ENCODE assay signal across 18 cellular contexts in genomic region chr5:132886064-132886823, GRCh38. TPM values are rescaled to one million over a fixed set of nuclear protein-coding genes. Genes with fewer than 3 reads are reported as not detected.
DNase-seq lines count a peak whose midpoint lies in the region; TF ChIP-seq lines count a peak whose summit lies in the region.
"Had no signal": no experiment of that assay in that cellular context is flagged by ENCODE, and none has a peak within 500 bp of the region (broad histone marks: within the 10 kb centered on the region; RNA-seq: fewer than 3 reads in every experiment).

No MANE protein-coding gene starts in this region.

- no peaks in the 10 kb centered on the region for H3K27me3 ChIP-seq in DOHH2 (ENCODE audit: control insufficient read depth, low read length)

- H3K4me3 Mint-ChIP-seq in endothelial cell (ENCODE audit: unreplicated experiment) (peak overlapping the region; percentile 19), nephron progenitor cell (no peak overlapping the region)
- H3K4me3 Mint-ChIP-seq: activated CD4-positive, alpha-beta memory T cell treated with anti-CD3 and anti-CD28 coated beads for 36 hours; CD8-positive, alpha-beta T cell had no signal

- BruUV-seq in OCI-LY7 (replicated peaks; lab: Mats Ljungman, UMichigan): TSS peak; percentile 9

- peaks cover 11% of the 10 kb centered on the region; the same call in 1 of the 2 replicates for H3F3A ChIP-seq in DOHH2 (ENCODE audit: control insufficient read depth, insufficient read depth)

- H3K79me2 ChIP-seq in DOHH2 (ENCODE audit: control insufficient read depth, low read length) (no peaks in the 10 kb centered on the region), OCI-LY7 (ENCODE audit: insufficient read depth, low read depth, low read length) (no peaks in the 10 kb centered on the region)

- H4K20me1 ChIP-seq in DOHH2 (ENCODE audit: control insufficient read depth, insufficient read depth, low read depth, low read length) (no peaks in the 10 kb centered on the region; the same call in 1 of the 2 replicates), OCI-LY7 (ENCODE audit: insufficient read depth, low read length) (no peaks in the 10 kb centered on the region)

- intact Hi-C loops in OCI-LY7 (cut with micrococcal nuclease; ENCODE audit: unreplicated experiment): no loop called here

- peak overlapping the region; percentile 14; the same call in 1 of the 2 replicates for H3K4me2 ChIP-seq in DOHH2 (ENCODE audit: low read length)
- no peak overlapping the region for H3K4me2 ChIP-seq in OCI-LY7 (ENCODE audit: low read length)

- H3K4me1 ChIP-seq in DOHH2 (ENCODE audit: control insufficient read depth, low read length): peaks cover 18% of the 10 kb centered on the region
- H3K4me1 ChIP-seq in OCI-LY7 (ENCODE audit: insufficient read depth, low read length, poor library complexity, severe bottlenecking): peaks cover 5% of the 10 kb centered on the region

- POLR2A ChIA-PET in OCI-LY7 (lab: Charles Lee): interaction anchor here (1.1 to 1.5 kb wide), 2 partner anchors 9 to 15 kb away, joined by 3 read pairs; no protein-coding TSS in a partner anchor

- H3K27ac ChIP-seq in DOHH2 (ENCODE audit: low read depth, low read length) (no peak overlapping the region), OCI-LY7 (ENCODE audit: low read depth, low read length, poor library complexity, severe bottlenecking) (no peak overlapping the region)

- no peak overlapping the region for H3K27ac Mint-ChIP-seq in endothelial cell (ENCODE audit: unreplicated experiment)
- H3K27ac Mint-ChIP-seq in nephron progenitor cell: peak overlapping the region; percentile 67
- H3K27ac Mint-ChIP-seq: activated CD4-positive, alpha-beta memory T cell treated with anti-CD3 and anti-CD28 coated beads for 36 hours; CD8-positive, alpha-beta T cell had no signal

- TF ChIP-seq CTCF in DOHH2 (IDR thresholded peaks at IDR 0.05; ENCODE audit: low read depth, low read length, poor library complexity, severe bottlenecking) (no peak), OCI-LY7 (conservative IDR thresholded peaks at IDR 0.05; ENCODE audit: low read length) (no peak), endothelial cell (IDR thresholded peaks at IDR 0.05; ENCODE audit: unreplicated experiment) (no peak), nephron progenitor cell (IDR thresholded peaks at IDR 0.05) (no peak), GM13976 (IDR thresholded peaks at IDR 0.05; ENCODE audit: borderline replicate concordance, control extremely low read depth, extremely low read depth, insufficient read depth, missing control alignments) (no peak)

- H3K27me3 Mint-ChIP-seq in endothelial cell (ENCODE audit: unreplicated experiment) (peaks cover 2% of the 10 kb centered on the region), nephron progenitor cell (ENCODE audit: low read depth, poor library complexity) (no peaks in the 10 kb centered on the region)
- H3K27me3 Mint-ChIP-seq: activated CD4-positive, alpha-beta memory T cell treated with anti-CD3 and anti-CD28 coated beads for 36 hours had no signal

- CTCF ChIA-PET in OCI-LY7 (lab: Charles Lee; ENCODE audit: unreplicated experiment): interaction anchor here (0.5 kb wide), 1 partner anchor 1261 kb away, joined by 3 read pairs; no protein-coding TSS in a partner anchor

- H3K9me3 Mint-ChIP-seq in endothelial cell (ENCODE audit: unreplicated experiment) (no peaks in the 10 kb centered on the region), nephron progenitor cell (no peaks in the 10 kb centered on the region)
- H3K9me3 Mint-ChIP-seq: activated CD4-positive, alpha-beta memory T cell treated with anti-CD3 and anti-CD28 coated beads for 36 hours; CD8-positive, alpha-beta T cell had no signal

- H3K36me3 ChIP-seq in DOHH2 (ENCODE audit: control insufficient read depth, low read length): peaks cover 76% of the 10 kb centered on the region
- peaks cover 90% of the 10 kb centered on the region for H3K36me3 ChIP-seq in OCI-LY7 (ENCODE audit: insufficient read depth, low read length)

- H3K4me3 ChIP-seq in DOHH2 (ENCODE audit: low read length) (no peak overlapping the region), OCI-LY7 (ENCODE audit: low read depth, low read length, poor library complexity, severe bottlenecking) (no peak overlapping the region)

- H3K9me2 ChIP-seq in DOHH2 (replicated peaks; ENCODE audit: control insufficient read depth, low read length) (no peaks in the 10 kb centered on the region), OCI-LY7 (ENCODE audit: insufficient read depth, low read length) (no peaks in the 10 kb centered on the region)

- H3K4me1 Mint-ChIP-seq in endothelial cell (ENCODE audit: unreplicated experiment): no peaks in the 10 kb centered on the region
- H3K4me1 Mint-ChIP-seq in nephron progenitor cell: no peaks in the 10 kb centered on the region

- in situ Hi-C loops in GM13976 (cut with MboI; ENCODE audit: low sequenced_read_pairs, unreplicated experiment) (no loop called here), ACHN (cut with HindIII; ENCODE audit: low pct_ligation_motif_present, low pct_unique_long_range_greater_than_20kb, low sequenced_read_pairs) (no loop called here)

- H3K9me3 ChIP-seq in DOHH2 (ENCODE audit: control insufficient read depth, insufficient read depth, low read length) (no peaks in the 10 kb centered on the region), OCI-LY7 (ENCODE audit: low read length) (no peaks in the 10 kb centered on the region)

- H2AFZ ChIP-seq in OCI-LY7 (ENCODE audit: low read length): no peak overlapping the region

- H3K36me3 Mint-ChIP-seq in endothelial cell (ENCODE audit: low read depth, unreplicated experiment): peaks cover 31% of the 10 kb centered on the region
- H3K36me3 Mint-ChIP-seq in nephron progenitor cell (ENCODE audit: low read depth): peaks cover 55% of the 10 kb centered on the region

- no peak for DNase-seq in OCI-LY7 (ENCODE audit: low spot score)
- no peak for DNase-seq in endothelial cell (ENCODE audit: low spot score)
- DNase-seq in nephron progenitor cell: no peak
- no peak for DNase-seq in GM13976 (ENCODE audit: low spot score)
- no peak for DNase-seq in DMS79 (lab: John Stamatoyannopoulos, UW)
- no peak for DNase-seq in ACHN
- DNase-seq in ureter (ENCODE audit: low spot score): no peak
- DNase-seq: activated CD4-positive, alpha-beta memory T cell treated with anti-CD3 and anti-CD28 coated beads for 36 hours; activated naive CD4-positive, alpha-beta T cell treated with anti-CD3 and anti-CD28 coated beads, Interleukin-2, amount 50 U/mL, for 16 hours; activated T-cell treated with anti-CD3 and anti-CD28 coated beads for 4 hours; CD8-positive, alpha-beta T cell; KG1; NCI-H1092; NCI-H69; Right ventricle myocardium superior; T-helper 1 cell had no signal

RNA-seq across cellular contexts. Expression of gene LEAP2, which starts 12.8 kb away (rescaled TPM):
- total RNA-seq in OCI-LY7 (2014; rRNA removed; shearing (Covaris generic)): 4.4 TPM in 2 replicates
- total RNA-seq in OCI-LY7 (2022): 5.4 and 5.6 TPM in 2 replicates
- 0.82 TPM for total RNA-seq in endothelial cell (ENCODE audit: unreplicated experiment)
- total RNA-seq in ureter: 28.3 TPM

RNA-seq across cellular contexts. Expression of gene UQCRQ, which starts 19.8 kb away (rescaled TPM):
- total RNA-seq in OCI-LY7 (2014; rRNA removed; shearing (Covaris generic)): 140 and 158 TPM in 2 replicates
- total RNA-seq in OCI-LY7 (2022) (274 and 310 TPM in 2 replicates), endothelial cell (ENCODE audit: unreplicated experiment) (152 TPM), ureter (558 TPM)

RNA-seq across cellular contexts. Expression of gene GDF9, which starts 20.0 kb away (rescaled TPM):
- total RNA-seq in OCI-LY7 (2014; rRNA removed; shearing (Covaris generic)): 0.44 and 0.66 TPM in 2 replicates
- total RNA-seq in OCI-LY7 (2022) (1.7 and 2.2 TPM in 2 replicates), endothelial cell (ENCODE audit: unreplicated experiment) (0.33 TPM), ureter (0.73 TPM)
- total RNA-seq: fibroblast of villous mesenchyme had no signal

RNA-seq across cellular contexts. Expression of gene SHROOM1, which starts 55.8 kb away (rescaled TPM):
- 0.36 and 0.60 TPM in 2 replicates for total RNA-seq in OCI-LY7 (2014; rRNA removed; shearing (Covaris generic))
- 1.8 and 2.4 TPM in 2 replicates for total RNA-seq in OCI-LY7 (2022)
- total RNA-seq in endothelial cell (ENCODE audit: unreplicated experiment): 5.6 TPM
- 263 TPM for total RNA-seq in ureter
